Comparison of ENCODE assay signal across 8 cellular contexts in the genomic region with DNA sequence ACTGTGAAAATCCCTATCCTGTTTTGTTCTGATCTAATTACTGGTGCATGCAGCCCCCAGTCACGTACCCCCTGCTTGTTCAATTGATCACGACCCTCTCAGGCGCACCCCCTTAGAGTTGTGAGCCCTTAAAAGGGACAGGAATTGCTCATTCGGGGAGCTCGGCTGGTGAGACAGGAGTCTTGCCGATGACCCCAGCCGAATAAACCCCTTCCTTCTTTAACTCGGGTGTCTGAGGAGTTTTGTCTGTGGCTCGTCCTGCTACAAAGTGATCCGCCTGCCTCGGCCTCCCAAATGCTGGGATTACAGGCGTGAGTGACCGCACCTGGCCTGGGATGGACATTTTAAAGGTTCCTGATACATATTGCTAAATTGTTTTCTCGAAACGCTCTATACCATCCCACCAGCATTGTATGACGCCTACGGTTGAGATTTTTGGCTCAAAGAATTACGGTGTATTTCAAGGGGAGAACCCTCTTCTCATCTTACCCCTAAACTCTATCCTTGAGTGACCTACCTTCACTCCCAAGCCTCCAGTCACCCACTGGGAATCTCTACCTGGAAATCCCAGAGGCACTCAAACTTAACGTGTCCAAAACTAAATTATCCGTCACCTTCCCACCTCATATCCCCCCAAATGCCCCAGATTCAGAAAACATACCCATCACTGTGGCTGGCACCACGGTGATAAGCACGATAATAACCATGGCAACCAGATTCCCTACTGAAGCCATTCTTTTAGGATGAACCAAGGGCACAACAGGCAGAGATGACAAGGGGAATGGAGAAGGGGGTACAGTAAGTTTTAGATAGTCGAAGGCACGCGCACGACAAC. TPM values are rescaled to one million over a fixed set of nuclear protein-coding genes. Genes with fewer than 3 reads are reported as not detected.
A peak's percentile ranks its signal among the peaks of the same experiment; 100 is the strongest.
DNase-seq lines count a peak whose midpoint lies in the region; ATAC-seq and TF ChIP-seq lines count a peak whose summit lies in the region.

No MANE protein-coding gene starts in this region.

- TF ChIP-seq CTCF in CD14-positive monocyte (IDR thresholded peaks at IDR 0.05): no peak
- no peak for TF ChIP-seq CTCF in HFF-Myc (IDR thresholded peaks at IDR 0.05; ENCODE audit: low read depth, low read length, missing control alignments)
- TF ChIP-seq CTCF in suprapubic skin (IDR thresholded peaks at IDR 0.05): no peak
- TF ChIP-seq CTCF in GM13976 (IDR thresholded peaks at IDR 0.05; ENCODE audit: borderline replicate concordance, control extremely low read depth, extremely low read depth, insufficient read depth, missing control alignments): no peak
- no peak for TF ChIP-seq CTCF in GM10266 (IDR thresholded peaks at IDR 0.05; ENCODE audit: control insufficient read depth, insufficient read depth, low read depth, missing control alignments)

- peaks cover 26% of the 10 kb centered on the region for H3K4me1 Mint-ChIP-seq in CD14-positive monocyte
- peaks cover 54% of the 10 kb centered on the region for H3K4me1 Mint-ChIP-seq in activated CD8-positive, alpha-beta T cell treated with anti-CD3 and anti-CD28 coated beads, Interleukin-2, amount 10 ng/mL, durations not matched to agents 7 days and 5 days (ENCODE audit: low read depth)

- H3K36me3 ChIP-seq in iPS-20b (ENCODE audit: insufficient read depth, low read depth, low read length): peaks cover 12% of the 10 kb centered on the region; the same call in 1 of the 2 replicates
- H3K36me3 ChIP-seq in suprapubic skin: no peaks in the 10 kb centered on the region

- intact Hi-C loops in CD14-positive monocyte (cut with micrococcal nuclease): loop anchor here in 1 of 2 donors (10.0 kb wide), 1 partner anchor 274 kb away; no protein-coding TSS in a partner anchor

- CTCF ChIA-PET in activated CD8-positive, alpha-beta T cell treated with anti-CD3 and anti-CD28 coated beads, Interleukin-2, amount 10 ng/mL, durations not matched to agents 7 days and 5 days (lab: Charles Lee): interaction anchor here (0.9 to 2.3 kb wide), 11 partner anchors 10 to 151 kb away, joined by 3 to 16 read pairs (median 6); partner anchors contain the start of gene CDC42EP2

- POLR2A ChIA-PET in activated CD8-positive, alpha-beta T cell treated with anti-CD3 and anti-CD28 coated beads, Interleukin-2, amount 10 ng/mL, durations not matched to agents 7 days and 5 days (lab: Charles Lee): interaction anchor here (0.8 to 2.9 kb wide), 23 partner anchors 11 to 337 kb away, joined by 3 to 20 read pairs (median 5); partner anchors contain the start of genes CDC42EP2, FAU, FRMD8 and MALAT1

- H3K9me3 ChIP-seq in iPS-20b (ENCODE audit: insufficient read depth, low read depth, low read length) (no peaks in the 10 kb centered on the region), suprapubic skin (no peaks in the 10 kb centered on the region)

- no peak overlapping the region for H3K27ac ChIP-seq in iPS-20b (ENCODE audit: low read length)
- peak overlapping the region; percentile 93 for H3K27ac ChIP-seq in suprapubic skin

- WGBS in suprapubic skin: 64% methylated on average over 26 of the region's 26 CpGs

- DNase-seq in CD14-positive monocyte (ENCODE audit: low spot score) (no peak), HFF-Myc (ENCODE audit: extremely low read depth, low read depth) (no peak), suprapubic skin (ENCODE audit: low spot score in 2 of 2) (no peak), GM13976 (ENCODE audit: low spot score) (no peak), GM10266 (ENCODE audit: extremely low spot score) (no peak), MV-4-11 (lab: John Stamatoyannopoulos, UW) (no peak)
- no peak for DNase-seq in activated CD8-positive, alpha-beta T cell treated with anti-CD3 and anti-CD28 coated beads, Interleukin-2, amount 10 ng/mL, durations not matched to agents 7 days and 5 days

- ATAC-seq in activated CD8-positive, alpha-beta T cell treated with anti-CD3 and anti-CD28 coated beads, Interleukin-2, amount 10 ng/mL, durations not matched to agents 7 days and 5 days: no peak

- peaks cover 10 to 14% of the 10 kb centered on the region in 2 donors for H3K36me3 Mint-ChIP-seq in CD14-positive monocyte
- H3K36me3 Mint-ChIP-seq in activated CD8-positive, alpha-beta T cell treated with anti-CD3 and anti-CD28 coated beads, Interleukin-2, amount 10 ng/mL, durations not matched to agents 7 days and 5 days (ENCODE audit: low read depth): peaks cover 29% of the 10 kb centered on the region

- peaks cover 3% of the 10 kb centered on the region; the same call in 1 of the 2 replicates for H3K4me1 ChIP-seq in iPS-20b (ENCODE audit: insufficient read depth, low read length)
- peaks cover 21% of the 10 kb centered on the region for H3K4me1 ChIP-seq in suprapubic skin

- H3K9ac ChIP-seq in iPS-20b (ENCODE audit: low read depth, low read length): peak overlapping the region; percentile 94; the same call in 1 of the 2 replicates

- H3K9me3 Mint-ChIP-seq in CD14-positive monocyte: peaks cover 0 to 3% (median 0%) of the 10 kb centered on the region in 7 donors
- H3K9me3 Mint-ChIP-seq in activated CD8-positive, alpha-beta T cell treated with anti-CD3 and anti-CD28 coated beads, Interleukin-2, amount 10 ng/mL, durations not matched to agents 7 days and 5 days (ENCODE audit: insufficient read depth): no peaks in the 10 kb centered on the region

- no peak for TF ChIP-seq EP300 in suprapubic skin (IDR thresholded peaks at IDR 0.05)

- in situ Hi-C loops in GM13976 (cut with MboI; ENCODE audit: low sequenced_read_pairs, unreplicated experiment): no loop called here

- no peak for TF ChIP-seq POLR2A in suprapubic skin (IDR thresholded peaks at IDR 0.05)

- peak overlapping the region; percentile 88 to 93 for H3K4me3 Mint-ChIP-seq in CD14-positive monocyte
- peak overlapping the region; percentile 97 for H3K4me3 Mint-ChIP-seq in activated CD8-positive, alpha-beta T cell treated with anti-CD3 and anti-CD28 coated beads, Interleukin-2, amount 10 ng/mL, durations not matched to agents 7 days and 5 days

- H3K4me3 ChIP-seq in HFF-Myc (replicated peaks; ENCODE audit: low read depth, low read length): peak overlapping the region; percentile 90
- H3K4me3 ChIP-seq in iPS-20b (ENCODE audit: low read length): peak overlapping the region; percentile 99
- H3K4me3 ChIP-seq in suprapubic skin: peak overlapping the region; percentile 81

- peaks cover 2 to 9% (median 4%) of the 10 kb centered on the region in 3 donors for H3K27me3 Mint-ChIP-seq in CD14-positive monocyte (ENCODE audit: low read depth in 3 of 3)
- H3K27me3 Mint-ChIP-seq in activated CD8-positive, alpha-beta T cell treated with anti-CD3 and anti-CD28 coated beads, Interleukin-2, amount 10 ng/mL, durations not matched to agents 7 days and 5 days (ENCODE audit: low read depth): no peaks in the 10 kb centered on the region

- peak overlapping the region; percentile 84 to 97 (median 92) for H3K27ac Mint-ChIP-seq in CD14-positive monocyte
- H3K27ac Mint-ChIP-seq in activated CD8-positive, alpha-beta T cell treated with anti-CD3 and anti-CD28 coated beads, Interleukin-2, amount 10 ng/mL, durations not matched to agents 7 days and 5 days: peak overlapping the region; percentile 94

- no peaks in the 10 kb centered on the region for H3K27me3 ChIP-seq in iPS-20b (ENCODE audit: insufficient read depth, low read length)
- H3K27me3 ChIP-seq in suprapubic skin: no peaks in the 10 kb centered on the region

RNA-seq across cellular contexts. Expression of gene POLA2, which starts 0.8 kb away (rescaled TPM):
- polyA plus RNA-seq in CD14-positive monocyte: 1 to 10 TPM; 4.0 to 5.2 TPM
- 10 to 100 TPM; 63.6 to 76.1 TPM for total RNA-seq in activated CD8-positive, alpha-beta T cell treated with anti-CD3 and anti-CD28 coated beads, Interleukin-2, amount 10 ng/mL, durations not matched to agents 7 days and 5 days
- total RNA-seq in suprapubic skin: 10 to 100 TPM in 1 of 4 donors, 1 to 10 TPM in 3; 4.5 to 19.7 (median 7.3) TPM

RNA-seq across cellular contexts. Expression of gene CDC42EP2, which starts 53.7 kb away (rescaled TPM):
- 10 to 100 TPM in 1 of 2 donors, 1 to 10 TPM in 1; 5.4 to 10.1 TPM for polyA plus RNA-seq in CD14-positive monocyte
- total RNA-seq in activated CD8-positive, alpha-beta T cell treated with anti-CD3 and anti-CD28 coated beads, Interleukin-2, amount 10 ng/mL, durations not matched to agents 7 days and 5 days: 1 to 10 TPM in 1 of 2 experiments, under 1 TPM in 1; 0.29 to 1.2 TPM
- total RNA-seq in suprapubic skin: 1 to 10 TPM; 1.9 to 8.3 (median 5.7) TPM
